Comparison of ENCODE assay signal across 8 cellular contexts in genomic region chr2:48107326-48107925, GRCh38.
DNase-seq lines count a peak whose midpoint lies in the region; ATAC-seq and TF ChIP-seq lines count a peak whose summit lies in the region.

No MANE protein-coding gene starts in this region.

- TF ChIP-seq CTCF in choroid plexus epithelial cell (conservative IDR thresholded peaks at IDR 0.05; ENCODE audit: low read depth, low read length), result peak; percentile 50
- no peak for TF ChIP-seq CTCF in osteocyte (IDR thresholded peaks at IDR 0.05)
- TF ChIP-seq CTCF in activated CD8-positive, alpha-beta T cell treated with anti-CD3 and anti-CD28 coated beads for 36 hours (IDR thresholded peaks at IDR 0.05), result no peak

- H3K4me3 Mint-ChIP-seq in osteocyte (ENCODE audit: unreplicated experiment), result no peak overlapping the region
- H3K4me3 Mint-ChIP-seq in activated CD8-positive, alpha-beta T cell treated with anti-CD3 and anti-CD28 coated beads for 36 hours, result no peak overlapping the region

- H3K36me3 Mint-ChIP-seq in osteocyte (ENCODE audit: unreplicated experiment), result no peaks in the 10 kb centered on the region
- no peaks in the 10 kb centered on the region for H3K36me3 Mint-ChIP-seq in activated CD8-positive, alpha-beta T cell treated with anti-CD3 and anti-CD28 coated beads for 36 hours (ENCODE audit: low read depth)

- POLR2A ChIA-PET in activated CD8-positive, alpha-beta T cell treated with anti-CD3 and anti-CD28 coated beads for 36 hours (lab: Charles Lee), result interaction anchor here (0.6 to 1.3 kb wide), 2 partner anchors 200 to 210 kb away, joined by 4 read pairs; no protein-coding TSS in a partner anchor

- DNase-seq in EH (ENCODE audit: low read depth), result peak; percentile 94
- peak; percentile 67 for DNase-seq in MV-4-11 (lab: John Stamatoyannopoulos, UW)
- DNase-seq in choroid plexus epithelial cell (ENCODE audit: low read depth), result peak; percentile 76
- no peak for DNase-seq in osteocyte (ENCODE audit: extremely low spot score, unreplicated experiment)
- DNase-seq in activated CD8-positive, alpha-beta T cell treated with anti-CD3 and anti-CD28 coated beads for 36 hours, result no peak
- no peak for DNase-seq in NCI-H1417 treated with DMSO at 0.1 percent for 48 hours (lab: John Stamatoyannopoulos, UW)
- DNase-seq in stimulated activated CD4-positive, alpha-beta T cell treated with anti-CD3 and anti-CD28 coated beads, Interleukin-15, amount 100 ng/mL, for 24 hours, result no peak

- no peak for ATAC-seq in activated CD8-positive, alpha-beta T cell treated with anti-CD3 and anti-CD28 coated beads for 36 hours
- no peak for ATAC-seq in GM19324 (IDR thresholded peaks at IDR 0.05; ENCODE audit: low FRiP score, unreplicated experiment)

- CTCF ChIA-PET in activated CD8-positive, alpha-beta T cell treated with anti-CD3 and anti-CD28 coated beads for 36 hours (lab: Charles Lee), result interaction anchor here (0.6 to 6.0 kb wide), 19 partner anchors 29 to 341 kb away, joined by 3 to 65 read pairs (median 5); partner anchors contain the start of gene FBXO11

- H3K9me3 Mint-ChIP-seq in osteocyte (ENCODE audit: unreplicated experiment), result no peaks in the 10 kb centered on the region
- H3K9me3 Mint-ChIP-seq in activated CD8-positive, alpha-beta T cell treated with anti-CD3 and anti-CD28 coated beads for 36 hours, result no peaks in the 10 kb centered on the region

- H3K27me3 Mint-ChIP-seq in osteocyte (ENCODE audit: unreplicated experiment), result no peaks in the 10 kb centered on the region
- H3K27me3 Mint-ChIP-seq in activated CD8-positive, alpha-beta T cell treated with anti-CD3 and anti-CD28 coated beads for 36 hours, result no peaks in the 10 kb centered on the region

- peak overlapping the region; percentile 74 for H3K27ac Mint-ChIP-seq in osteocyte (ENCODE audit: unreplicated experiment)
- H3K27ac Mint-ChIP-seq in activated CD8-positive, alpha-beta T cell treated with anti-CD3 and anti-CD28 coated beads for 36 hours, result no peak overlapping the region

- intact Hi-C loops in activated CD8-positive, alpha-beta T cell treated with anti-CD3 and anti-CD28 coated beads for 36 hours (cut with micrococcal nuclease), result loop anchor here (2.0 kb wide), 1 partner anchor 201 kb away; the partner anchor contains the start of gene FBXO11

- no peak overlapping the region for H3K4me3 ChIP-seq in choroid plexus epithelial cell (ENCODE audit: low read depth, low read length)

- H3K4me1 Mint-ChIP-seq in osteocyte (ENCODE audit: unreplicated experiment), result peaks cover 35% of the 10 kb centered on the region
- peaks cover 14% of the 10 kb centered on the region for H3K4me1 Mint-ChIP-seq in activated CD8-positive, alpha-beta T cell treated with anti-CD3 and anti-CD28 coated beads for 36 hours (ENCODE audit: low read depth)

Comparison
In these comparisons a context has a peak if more than half of its experiments do, and no peak if none do; other contexts are left out.
1. DNase-seq: peak in EH (single experiment), MV-4-11 (single experiment) and choroid plexus epithelial cell (single experiment); none in osteocyte (single experiment), activated CD8-positive, alpha-beta T cell treated with anti-CD3 and anti-CD28 coated beads for 36 hours (single experiment), NCI-H1417 treated with DMSO at 0.1 percent for 48 hours (single experiment) and stimulated activated CD4-positive, alpha-beta T cell treated with anti-CD3 and anti-CD28 coated beads, Interleukin-15, amount 100 ng/mL, for 24 hours (single experiment).